19 cellular contexts compared by ENCODE assay signal in the genomic region with DNA sequence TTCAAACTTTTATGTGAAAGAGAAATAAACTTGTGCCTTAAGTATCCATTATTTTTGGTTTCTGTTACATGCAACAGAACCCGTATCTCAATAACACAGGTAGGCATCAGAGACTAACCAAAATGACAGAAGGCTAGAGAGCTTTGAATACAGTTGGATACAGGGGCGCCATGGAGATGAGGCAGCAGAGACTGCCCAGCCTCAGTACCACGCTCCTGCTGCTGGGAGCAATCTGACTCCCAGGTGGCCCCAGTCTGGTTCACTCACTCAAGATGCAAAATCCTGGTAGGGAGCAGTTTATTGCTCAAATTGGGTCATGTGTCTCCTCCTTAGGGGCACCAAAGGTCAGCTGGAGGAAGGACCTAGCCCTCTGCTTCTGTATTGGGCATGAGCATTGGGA.
A peak's percentile ranks its signal among the peaks of the same experiment; 100 is the strongest.
DNase-seq lines count a peak whose midpoint lies in the region; ATAC-seq, FAIRE-seq and TF ChIP-seq lines count a peak whose summit lies in the region.
"Had no signal": no experiment of that assay in that cellular context is flagged by ENCODE, and none has a peak within 500 bp of the region (broad histone marks: within the 10 kb centered on the region; RNA-seq: fewer than 3 reads in every experiment).

No MANE protein-coding gene starts in this region.

- H2AK5ac ChIP-seq in mesenchymal stem cell (ENCODE audit: low read length, severe bottlenecking) = no peak overlapping the region

- H3K79me1 ChIP-seq in mesenchymal stem cell (replicated peaks; ENCODE audit: low read length, poor library complexity, severe bottlenecking) = no peaks in the 10 kb centered on the region

- no peaks in the 10 kb centered on the region for H3K4me1 ChIP-seq in A549
- H3K4me1 ChIP-seq in astrocyte (ENCODE audit: insufficient read depth, low read length) = no peaks in the 10 kb centered on the region
- H3K4me1 ChIP-seq in mesenchymal stem cell (ENCODE audit: control insufficient read depth, insufficient read depth, low read depth, low read length) = no peaks in the 10 kb centered on the region
- no peaks in the 10 kb centered on the region for H3K4me1 ChIP-seq in colonic mucosa

- 37% methylated on average over 3 of the region's 3 CpGs for WGBS in A549 (ENCODE audit: missing lambda C conversion rate)
- 51% methylated on average over 2 of the region's 3 CpGs for WGBS in mesenchymal stem cell

- H4K91ac ChIP-seq in mesenchymal stem cell (ENCODE audit: low read length) = no peak overlapping the region

- H3K27ac Mint-ChIP-seq in astrocyte (ENCODE audit: unreplicated experiment) (peak overlapping the region; percentile 11), glutamatergic neuron (ENCODE audit: unreplicated experiment) (no peak overlapping the region)
- H3K27ac Mint-ChIP-seq: CD4-positive, alpha-beta T cell had no signal

- H3K9me3 ChIP-seq in A549 = peaks cover 15% of the 10 kb centered on the region
- H3K9me3 ChIP-seq in astrocyte (ENCODE audit: insufficient read depth, low read depth, low read length) = no peaks in the 10 kb centered on the region
- peaks cover 4% of the 10 kb centered on the region for H3K9me3 ChIP-seq in mesenchymal stem cell (ENCODE audit: control insufficient read depth, low read length)
- no peaks in the 10 kb centered on the region for H3K9me3 ChIP-seq in colonic mucosa
- H3K9me3 ChIP-seq: Caco-2, HAP-1 had no signal

- FAIRE-seq in A549 (lab: Jason Lieb, UNC) (no peak), astrocyte (lab: Jason Lieb, UNC) (no peak)
- FAIRE-seq: D721Med had no signal

- TF ChIP-seq CTCF in A549 (IDR thresholded peaks at IDR 0.05) = no peak
- no peak for TF ChIP-seq CTCF in astrocyte (IDR thresholded peaks at IDR 0.05; ENCODE audit: insufficient read depth, low read depth, low read length)
- TF ChIP-seq CTCF in glutamatergic neuron (IDR thresholded peaks at IDR 0.05; ENCODE audit: partially characterized antibody, unreplicated experiment) = no peak
- no peak for TF ChIP-seq CTCF in colonic mucosa (IDR thresholded peaks at IDR 0.05)

- no peak for DNase-seq in A549 (ENCODE audit: low read depth in 1 of 2, low spot score in 1 of 2)
- DNase-seq in astrocyte (ENCODE audit: low read depth) = no peak
- peak; percentile 22 for DNase-seq in glutamatergic neuron
- DNase-seq in mesenchymal stem cell = peak; percentile 14
- no peak for DNase-seq in NCI-H510A treated with DMSO at 0.1 percent for 48 hours (lab: John Stamatoyannopoulos, UW)
- DNase-seq in posterior cingulate gyrus = no peak
- no peak for DNase-seq in colonic mucosa
- DNase-seq: ACHN; Caco-2; CD4-positive, alpha-beta T cell; DMS79 treated with DMSO at 0.1 percent for 48 hours; GF-D8; IMR-90; KBM-7 had no signal

- ATAC-seq in A549 (peak; percentile 69 to 76; a peak in 5 of 6 replicates), GM21381 (IDR thresholded peaks at IDR 0.05; ENCODE audit: unreplicated experiment) (no peak)

- H3K27me3 ChIP-seq in astrocyte (ENCODE audit: insufficient read depth, low read length) (no peaks in the 10 kb centered on the region), mesenchymal stem cell (ENCODE audit: control insufficient read depth in 1 of 2, insufficient read depth in 1 of 2, low read length in 2 of 2) (no peaks in the 10 kb centered on the region), colonic mucosa (no peaks in the 10 kb centered on the region)

- no peak overlapping the region for H4K8ac ChIP-seq in mesenchymal stem cell (ENCODE audit: low read length)

- no peak overlapping the region for H2BK15ac ChIP-seq in mesenchymal stem cell (ENCODE audit: low read depth, poor library complexity, severe bottlenecking)

- H2BK120ac ChIP-seq in mesenchymal stem cell (ENCODE audit: low read depth, low read length) = no peak overlapping the region

- no peak overlapping the region for H3K4me3 Mint-ChIP-seq in astrocyte (ENCODE audit: unreplicated experiment)
- H3K4me3 Mint-ChIP-seq in glutamatergic neuron (ENCODE audit: unreplicated experiment) = peak overlapping the region; percentile 19
- H3K4me3 Mint-ChIP-seq: CD4-positive, alpha-beta T cell had no signal

- CTCF ChIA-PET in A549 (lab: Yijun Ruan, JAX) = interaction anchor here (2.9 kb wide), 1 partner anchor 22 kb away, joined by 9 read pairs; no protein-coding TSS in a partner anchor

- no peaks in the 10 kb centered on the region for H3K79me2 ChIP-seq in astrocyte (ENCODE audit: insufficient read depth, low read length)

- no peak overlapping the region for H3K18ac ChIP-seq in mesenchymal stem cell (ENCODE audit: low read depth in 1 of 2, low read length in 2 of 2)

- H3K27ac ChIP-seq in A549 (no peak overlapping the region), astrocyte (ENCODE audit: low read depth, low read length) (no peak overlapping the region), mesenchymal stem cell (ENCODE audit: low read length, poor library complexity, severe bottlenecking) (no peak overlapping the region), colonic mucosa (no peak overlapping the region)
- H3K27ac ChIP-seq: C4-2B, HL-60 had no signal

- H3K36me3 Mint-ChIP-seq in astrocyte (ENCODE audit: low read depth, unreplicated experiment) (no peaks in the 10 kb centered on the region), glutamatergic neuron (ENCODE audit: unreplicated experiment) (no peaks in the 10 kb centered on the region)

- H2BK12ac ChIP-seq in mesenchymal stem cell (ENCODE audit: low read length in 2 of 2) = no peak overlapping the region

- H3K14ac ChIP-seq in mesenchymal stem cell (ENCODE audit: low read length in 2 of 2) = no peak overlapping the region

- POLR2A ChIA-PET in A549 (lab: Yijun Ruan, JAX) = no interaction called here

- H3K9ac ChIP-seq in astrocyte (ENCODE audit: low read length) = no peak overlapping the region
- no peak overlapping the region for H3K9ac ChIP-seq in mesenchymal stem cell (ENCODE audit: low read length)
- no peak overlapping the region for H3K9ac ChIP-seq in colonic mucosa (ENCODE audit: low read depth in 2 of 2, low read length in 2 of 2)

- H3K9me3 Mint-ChIP-seq in astrocyte (ENCODE audit: unreplicated experiment) = no peaks in the 10 kb centered on the region
- H3K9me3 Mint-ChIP-seq in glutamatergic neuron (ENCODE audit: unreplicated experiment) = no peaks in the 10 kb centered on the region
- H3K9me3 Mint-ChIP-seq: CD4-positive, alpha-beta T cell had no signal

- no peak overlapping the region for H3K23ac ChIP-seq in mesenchymal stem cell (ENCODE audit: low read length in 2 of 2)

- H3K27me3 Mint-ChIP-seq in astrocyte (ENCODE audit: low read depth, unreplicated experiment) = no peaks in the 10 kb centered on the region
- H3K27me3 Mint-ChIP-seq in glutamatergic neuron (ENCODE audit: unreplicated experiment) = no peaks in the 10 kb centered on the region

- TF ChIP-seq RAD21 in A549 (conservative IDR thresholded peaks at IDR 0.05 in 1 of 2, IDR thresholded peaks at IDR 0.05 in 1 of 2) = no peak

- intact Hi-C loops in posterior cingulate gyrus (cut with DNase I) (no loop called here), colonic mucosa (cut with DNase I) (no loop called here)

- H3K4ac ChIP-seq in mesenchymal stem cell (ENCODE audit: low read depth in 1 of 2, low read length in 2 of 2) = no peak overlapping the region

- H4K20me1 ChIP-seq in astrocyte (ENCODE audit: insufficient read depth, low read length) = no peaks in the 10 kb centered on the region

- H3K4me3 ChIP-seq in A549 = no peak overlapping the region
- no peak overlapping the region for H3K4me3 ChIP-seq in astrocyte (ENCODE audit: insufficient read depth, low read depth, low read length)
- H3K4me3 ChIP-seq in mesenchymal stem cell (ENCODE audit: insufficient read depth in 1 of 2, low read depth in 1 of 2, low read length in 2 of 2) = no peak overlapping the region
- H3K4me3 ChIP-seq in colonic mucosa = no peak overlapping the region
- H3K4me3 ChIP-seq: HAP-1 had no signal

- no peak overlapping the region for H2BK5ac ChIP-seq in mesenchymal stem cell (ENCODE audit: low read depth, low read length, poor library complexity, severe bottlenecking)

- H3K36me3 ChIP-seq in astrocyte (ENCODE audit: insufficient read depth, low read length) (no peaks in the 10 kb centered on the region), mesenchymal stem cell (ENCODE audit: control insufficient read depth in 1 of 2, insufficient read depth in 2 of 2, low read depth in 1 of 2, low read length in 2 of 2) (no peaks in the 10 kb centered on the region), colonic mucosa (no peaks in the 10 kb centered on the region)
- H3K36me3 ChIP-seq: HAP-1 had no signal

- H3K4me1 Mint-ChIP-seq in astrocyte (ENCODE audit: low read depth, unreplicated experiment) (peaks cover 9% of the 10 kb centered on the region), glutamatergic neuron (ENCODE audit: low read depth, unreplicated experiment) (peaks cover 6% of the 10 kb centered on the region)

- no peak overlapping the region for H2AFZ ChIP-seq in astrocyte (ENCODE audit: low read depth, low read length)
- H2AFZ ChIP-seq in mesenchymal stem cell (ENCODE audit: low read depth, low read length) = no peak overlapping the region

- H3K4me2 ChIP-seq in A549 (no peak overlapping the region), astrocyte (ENCODE audit: low read length) (no peak overlapping the region), mesenchymal stem cell (ENCODE audit: low read length, poor library complexity, severe bottlenecking) (no peak overlapping the region)

- no peak for TF ChIP-seq POLR2A in A549 (IDR thresholded peaks at IDR 0.05; ENCODE audit: low read length)

- no peak for TF ChIP-seq EP300 in A549 (IDR thresholded peaks at IDR 0.05)

TF ChIP-seq in A549, 52 proteins besides CTCF, POLR2A, EP300 and RAD21 (continues in another document):
- TF ChIP-seq SREBF2 (IDR thresholded peaks at IDR 0.05) (no peak), KDM1A (IDR thresholded peaks at IDR 0.05; ENCODE audit: low read depth) (no peak)
- TF ChIP-seq, protein P1, sequence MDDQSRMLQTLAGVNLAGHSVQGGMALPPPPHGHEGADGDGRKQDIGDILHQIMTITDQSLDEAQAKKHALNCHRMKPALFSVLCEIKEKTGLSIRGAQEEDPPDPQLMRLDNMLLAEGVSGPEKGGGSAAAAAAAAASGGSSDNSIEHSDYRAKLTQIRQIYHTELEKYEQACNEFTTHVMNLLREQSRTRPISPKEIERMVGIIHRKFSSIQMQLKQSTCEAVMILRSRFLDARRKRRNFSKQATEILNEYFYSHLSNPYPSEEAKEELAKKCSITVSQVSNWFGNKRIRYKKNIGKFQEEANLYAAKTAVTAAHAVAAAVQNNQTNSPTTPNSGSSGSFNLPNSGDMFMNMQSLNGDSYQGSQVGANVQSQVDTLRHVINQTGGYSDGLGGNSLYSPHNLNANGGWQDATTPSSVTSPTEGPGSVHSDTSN (IDR thresholded peaks at IDR 0.05) = no peak

Comparison
In these comparisons a context has a peak if more than half of its experiments do, and no peak if none do; other contexts are left out.
1. DNase-seq: peak in glutamatergic neuron (single experiment) and mesenchymal stem cell (single experiment); none in A549 (0 of 2), astrocyte (single experiment), NCI-H510A treated with DMSO at 0.1 percent for 48 hours (single experiment), posterior cingulate gyrus (0 of 10) and colonic mucosa (single experiment).